Comparison of ENCODE assay signal across 11 cellular contexts in genomic region chr9:33402371-33402770, GRCh38. TPM values are rescaled to one million over a fixed set of nuclear protein-coding genes. Genes with fewer than 3 reads are reported as not detected.
DNase-seq lines count a peak whose midpoint lies in the region; ATAC-seq, FAIRE-seq and TF ChIP-seq lines count a peak whose summit lies in the region.
"Not testable (repeated sequence)": the region's sequence is repeated elsewhere in the genome, so short reads cannot be mapped to it uniquely, and the experiment has no call there.
"Had no signal": no experiment of that assay in that cellular context is flagged by ENCODE, and none has a peak within 500 bp of the region (broad histone marks: within the 10 kb centered on the region; RNA-seq: fewer than 3 reads in every experiment).

Gene AQP7 (minus strand): TSS chr9:33402568. CDS start chr9:33401262, 1,306 bp downstream.

- CTCF ChIA-PET in GM12878 (lab: Yijun Ruan, JAX) = interaction anchor here (1.3 to 4.1 kb wide), 6 partner anchors 30 to 72 kb away, joined by 3 to 68 read pairs (median 24); partner anchors contain the start of genes AQP3 and NOL6

- not testable (repeated sequence) for TF ChIP-seq POLR2A in GM12878 (IDR thresholded peaks at IDR 0.05; ENCODE audit: low read depth, low read length); vagina (IDR thresholded peaks at IDR 0.05)

- not testable (repeated sequence) for H3K4me1 ChIP-seq in Karpas-422 (ENCODE audit: low read length); GM12878 (ENCODE audit: control insufficient read depth, insufficient read depth, low read length); vagina
- H3K4me1 ChIP-seq in cardiac muscle cell (ENCODE audit: low read depth) (peaks cover 20% of the 10 kb centered on the region), skeletal muscle tissue (ENCODE audit: control insufficient read depth in 3 of 3, insufficient read depth in 3 of 3, low read length in 3 of 3) (peaks cover 6 to 38% (median 25%) of the 10 kb centered on the region in 3 donors)

- peaks cover 33% of the 10 kb centered on the region for H3K4me1 Mint-ChIP-seq in nephron

- intact Hi-C loops in GM12878 (cut with micrococcal nuclease; ENCODE audit: unreplicated experiment) = loop anchor here (2.0 kb wide), 1 partner anchor 320 kb away; no protein-coding TSS in a partner anchor
- intact Hi-C loops in vagina (cut with DNase I) = not testable (repeated sequence)

- not testable (repeated sequence) for H3K9me3 Mint-ChIP-seq in nephron

- H3K27me3 ChIP-seq in Karpas-422 (ENCODE audit: low read length); GM12878 (replicated peaks in 1 of 2; ENCODE audit: control insufficient read depth in 2 of 2, insufficient read depth in 2 of 2, low read length in 1 of 2); cardiac muscle cell; skeletal muscle tissue (ENCODE audit: control insufficient read depth in 3 of 3, insufficient read depth in 3 of 3, low read length in 3 of 3); vagina: not testable (repeated sequence)

- ATAC-seq in GM12878 = not testable (repeated sequence)

- not testable (repeated sequence) for H3K4me3 ChIP-seq in Karpas-422 (ENCODE audit: low read length); GM12878; cardiac muscle cell; vagina
- H3K4me3 ChIP-seq in skeletal muscle tissue (ENCODE audit: low read length in 3 of 3) = peak within 1 kb of the TSS; percentile 46 to 77 (median 63)

- not testable (repeated sequence) for H3K9me2 ChIP-seq in Karpas-422 (replicated peaks; ENCODE audit: insufficient read depth, low read length)

- not testable (repeated sequence) for H3K4me2 ChIP-seq in Karpas-422 (ENCODE audit: low read depth, low read length, poor library complexity, severe bottlenecking); GM12878 (ENCODE audit: control insufficient read depth, insufficient read depth)

- H4K20me1 ChIP-seq in Karpas-422 (ENCODE audit: insufficient read depth, low read depth, low read length); GM12878 (ENCODE audit: control insufficient read depth, insufficient read depth): not testable (repeated sequence)

- H3K4me3 Mint-ChIP-seq in nephron = peak within 1 kb of the TSS in 2 of 3 experiments; percentile 47

- peak within 1 kb of the TSS; percentile 65 to 92 (median 77) for H3K27ac Mint-ChIP-seq in nephron

- SMC1A ChIA-PET in GM12878 (lab: Charles Lee; ENCODE audit: uncharacterized antibody, unreplicated experiment) = interaction anchor here (1.1 to 1.5 kb wide), 2 partner anchors 60 to 102 kb away, joined by 3 to 4 read pairs; no protein-coding TSS in a partner anchor

- FAIRE-seq in GM12878 (lab: Jason Lieb, UNC) = not testable (repeated sequence)

- H3K79me2 ChIP-seq in Karpas-422 (ENCODE audit: low read length); GM12878 (ENCODE audit: control insufficient read depth, insufficient read depth, low read length): not testable (repeated sequence)

- H3K27ac ChIP-seq in Karpas-422 (ENCODE audit: low read length); GM12878 (ENCODE audit: control insufficient read depth, insufficient read depth): not testable (repeated sequence)
- H3K27ac ChIP-seq in VCaP = peak within 1 kb of the TSS; percentile 44; the same call in 1 of the 2 replicates
- peak within 1 kb of the TSS; percentile 83 for H3K27ac ChIP-seq in cardiac muscle cell
- H3K27ac ChIP-seq in skeletal muscle tissue (ENCODE audit: low read depth, low read length) = peak within 1 kb of the TSS; percentile 68
- H3K27ac ChIP-seq in vagina = peak within 1 kb of the TSS; percentile 23

- POLR2A ChIA-PET in GM12878 (lab: Charles Lee) = not testable (repeated sequence)

- in situ Hi-C loops in GM12878 (cut with MboI) = not testable (repeated sequence)

- not testable (repeated sequence) for TF ChIP-seq EP300 in GM12878 (IDR thresholded peaks at IDR 0.05; ENCODE audit: borderline replicate concordance in 1 of 2, control insufficient read depth in 1 of 2, low read depth in 2 of 2, low read length in 2 of 2)

- whole genome bisulfite sequencing in GM12878 (ENCODE audit: insufficient coverage, insufficient replicate concordance, low lambda C conversion rate, missing lambda C conversion rate) = 40% methylated on average over 10 of the region's 10 CpGs

- H3K36me3 Mint-ChIP-seq in nephron (ENCODE audit: low read depth) = not testable (repeated sequence)

- H3K9me3 ChIP-seq in Karpas-422 (ENCODE audit: low read length); GM12878 (replicated peaks; ENCODE audit: control insufficient read depth, insufficient read depth, low read length); cardiac muscle cell (ENCODE audit: low read depth); skeletal muscle tissue (ENCODE audit: control insufficient read depth in 3 of 3, low read length in 3 of 3); vagina: not testable (repeated sequence)

- BruUV-seq in GM12878 (replicated peaks; lab: Mats Ljungman, UMichigan) = not testable (repeated sequence)

- TF ChIP-seq CTCF in VCaP (conservative IDR thresholded peaks at IDR 0.05); GM12878 (IDR thresholded peaks at IDR 0.05 in 2 of 3, conservative IDR thresholded peaks at IDR 0.05 in 1 of 3; ENCODE audit: control insufficient read depth in 2 of 3, extremely low read depth in 1 of 3, insufficient read depth in 1 of 3, low read depth in 3 of 3, low read length in 3 of 3); cardiac muscle cell (IDR thresholded peaks at IDR 0.05; ENCODE audit: low read depth, low read length); nephron (IDR thresholded peaks at IDR 0.05; ENCODE audit: unreplicated experiment in 3 of 3); vagina (IDR thresholded peaks at IDR 0.05): not testable (repeated sequence)

- RAD21 ChIA-PET in GM12878 (lab: Charles Lee; ENCODE audit: unreplicated experiment) = interaction anchor here (1.4 kb wide), 1 partner anchor 72 kb away, joined by 5 read pairs; the partner anchor contains the start of gene NOL6

- not testable (repeated sequence) for TF ChIP-seq RAD21 in GM12878 (IDR thresholded peaks at IDR 0.05; ENCODE audit: insufficient read depth, low read depth, low read length)

- not testable (repeated sequence) for H3K9ac ChIP-seq in Karpas-422 (ENCODE audit: low read length); GM12878 (ENCODE audit: control insufficient read depth, insufficient read depth, low read length)
- H3K9ac ChIP-seq in skeletal muscle tissue (ENCODE audit: low read depth in 1 of 3, low read length in 3 of 3) = peak within 1 kb of the TSS; percentile 57 to 87 (median 71)

- DNase-seq in Karpas-422; GM12878 (ENCODE audit: low read depth, low spot score); cardiac muscle cell (ENCODE audit: low read depth in 1 of 2, low spot score in 1 of 2); vagina (ENCODE audit: extremely low spot score in 2 of 2): not testable (repeated sequence)
- DNase-seq in left kidney (ENCODE audit: low read depth, low spot score) = peak; percentile 41

- H3K27me3 Mint-ChIP-seq in nephron (ENCODE audit: low read depth) = not testable (repeated sequence)

- H3K36me3 ChIP-seq in Karpas-422 (ENCODE audit: insufficient read depth, low read length); GM12878 (ENCODE audit: control insufficient read depth in 2 of 2, insufficient read depth in 2 of 2, low read length in 1 of 2); cardiac muscle cell; skeletal muscle tissue (ENCODE audit: control insufficient read depth in 3 of 3, insufficient read depth in 3 of 3, low read length in 3 of 3); vagina: not testable (repeated sequence)

- peak within 1 kb of the TSS; percentile 36; the same call in 1 of the 2 replicates for H2AFZ ChIP-seq in Karpas-422 (ENCODE audit: low read length)
- H2AFZ ChIP-seq in GM12878 (ENCODE audit: control insufficient read depth, low read depth, low read length) = peak within 1 kb of the TSS; percentile 17; the same call in 1 of the 2 replicates

RNA-seq across cellular contexts. Expression of gene AQP7, which starts in this region (rescaled TPM):
- not detected in 2 replicates for total RNA-seq in Karpas-422 (2014; rRNA removed; shearing (Covaris generic); ENCODE audit: low replicate concordance)
- total RNA-seq in GM12878 (2013; cell fraction: nucleolus; rRNA removed) = 1.8 and 2.7 TPM in 2 replicates
- total RNA-seq in GM12878 (2014; rRNA removed) (not detected in 2 replicates), GM12878 (2014; rRNA removed; fragmentation: Illumina TruSeq; extraction: Trizol) (not detected in 2 replicates), GM12878 (2021) (not detected in 2 replicates), cardiac muscle cell (3.8 and 5.5 TPM in 2 replicates), skeletal muscle tissue (6.3 TPM), vagina (6.4 TPM)
- polyA plus RNA-seq in GM12878 (2011; ENCODE audit: low read depth) = not detected
- polyA plus RNA-seq in GM12878 (2011; rRNA removed) (0.04 and 0.06 TPM in 2 replicates), GM12878 (2014; fragmentation: Illumina TruSeq; extraction: Trizol) (not detected in 2 replicates), GM12878 (2014; fragmentation: Nextera tagmentation; extraction: Ambion mirVana) (under 1 TPM in 1 of 2 experiments, not detected in 1; 0.18 TPM), GM12878 (2014; rRNA removed) (0.04 TPM in 1 of 2 replicates, not detected in the other), GM12878 (2016; fragmentation: Nextera tagmentation; extraction: Ambion mirVana) (not detected), cardiac muscle cell (4.2 and 4.5 TPM in 2 replicates)
- polyA plus RNA-seq in GM12878 (2011; cell fraction: cytosol; rRNA removed) = 0.08 and 0.10 TPM in 2 replicates
- polyA plus RNA-seq in GM12878 (2011; cell fraction: nucleus; rRNA removed) = 0.09 and 0.39 TPM in 2 replicates
- polyA plus RNA-seq in GM12878 (2012) = not detected in 2 replicates
- not detected in 2 replicates for polyA minus RNA-seq in GM12878 (2011; rRNA and poly(A)+ RNA removed)
- not detected in 2 replicates for polyA minus RNA-seq in GM12878 (2011; cell fraction: cytosol; rRNA and poly(A)+ RNA removed)
- 0.48 and 0.77 TPM in 2 replicates for polyA minus RNA-seq in GM12878 (2011; cell fraction: nucleus; rRNA and poly(A)+ RNA removed)
- total RNA-seq: activated CD8-positive, alpha-beta memory T cell treated with anti-CD3 and anti-CD28 coated beads for 36 hours; H4; natural killer cell had no signal
